In genomic region chr10:33008499-33009243, GRCh38 we compare ENCODE assay signal across 9 cellular contexts. TPM values are rescaled to one million over a fixed set of nuclear protein-coding genes. Genes with fewer than 3 reads are reported as not detected.
DNase-seq lines count a peak whose midpoint lies in the region; ATAC-seq and TF ChIP-seq lines count a peak whose summit lies in the region.
"Had no signal": no experiment of that assay in that cellular context is flagged by ENCODE, and none has a peak within 500 bp of the region (broad histone marks: within the 10 kb centered on the region; RNA-seq: fewer than 3 reads in every experiment).

No MANE protein-coding gene starts in this region.

- H3K9me3 Mint-ChIP-seq in endodermal cell, result no peaks in the 10 kb centered on the region

- peak; percentile 98 for TF ChIP-seq CTCF in endodermal cell (conservative IDR thresholded peaks at IDR 0.05)

- H3K4me1 ChIP-seq in endodermal cell (ENCODE audit: control insufficient read depth, insufficient read depth, low read length) (peaks cover 3% of the 10 kb centered on the region), mucosa of rectum (ENCODE audit: control insufficient read depth in 2 of 2, insufficient read depth in 2 of 2, low read length in 2 of 2) (peaks cover 10 to 15% of the 10 kb centered on the region in 2 donors)

- DNase-seq in NCI-H187 (lab: John Stamatoyannopoulos, UW) (peak; percentile 13 to 19), NCI-H187 treated with DMSO at 0.1 percent for 48 hours (lab: John Stamatoyannopoulos, UW) (no peak), NCI-H82 treated with DMSO at 0.1 percent for 48 hours (lab: John Stamatoyannopoulos, UW; ENCODE audit: unreplicated experiment) (peak; percentile 35), endodermal cell (peak; percentile 84)
- peak; percentile 29 to 38 for DNase-seq in activated CD8-positive, alpha-beta memory T cell treated with anti-CD3 and anti-CD28 coated beads for 1 hour (ENCODE audit: extremely low read depth in 1 of 2, low read depth in 1 of 2)
- peak; percentile 55 for DNase-seq in stimulated activated naive CD4-positive, alpha-beta T cell treated with Interleukin-2 at 50 U/mL for 16 hours (lab: John Stamatoyannopoulos, UW)

- H3K27ac ChIP-seq in endodermal cell (ENCODE audit: low read depth, low read length), result no peak overlapping the region
- H3K27ac ChIP-seq in mucosa of rectum (ENCODE audit: low read depth in 2 of 2, low read length in 2 of 2), result no peak overlapping the region
- H3K27ac ChIP-seq: BLaER1 treated with 17β-estradiol and CSF1 and Interleukin-3, amounts not matched to agents 10 nM and 100 nM had no signal

- no peak overlapping the region for H3K4me3 Mint-ChIP-seq in endodermal cell

- no peak overlapping the region for H3K27ac Mint-ChIP-seq in endodermal cell

- H3K4me3 ChIP-seq in endodermal cell (ENCODE audit: low read length) (no peak overlapping the region), mucosa of rectum (ENCODE audit: low read length in 2 of 2) (peak overlapping the region; percentile 20 to 59)
- H3K4me3 ChIP-seq: BLaER1 treated with 17β-estradiol and CSF1 and Interleukin-3, amounts not matched to agents 10 nM and 100 nM had no signal

- H3K27me3 Mint-ChIP-seq in endodermal cell (ENCODE audit: insufficient read depth), result no peaks in the 10 kb centered on the region

- H3K36me3 Mint-ChIP-seq in endodermal cell (ENCODE audit: low read depth), result no peaks in the 10 kb centered on the region

- 34 to 36% methylated on average over 8 to 9 of the region's 9 CpGs for WGBS in endodermal cell (ENCODE audit: insufficient coverage in 1 of 2, insufficient read length in 1 of 2), 2 experiments

- H3K36me3 ChIP-seq in endodermal cell (ENCODE audit: control insufficient read depth, insufficient read depth, low read length) (no peaks in the 10 kb centered on the region), mucosa of rectum (ENCODE audit: control insufficient read depth in 2 of 2, insufficient read depth in 2 of 2, low read length in 2 of 2) (no peaks in the 10 kb centered on the region)
- H3K36me3 ChIP-seq: BLaER1 treated with 17β-estradiol and CSF1 and Interleukin-3, amounts not matched to agents 10 nM and 100 nM had no signal

- peak; percentile 53 for ATAC-seq in HG03571 (IDR thresholded peaks at IDR 0.05; ENCODE audit: unreplicated experiment)

- H3K9ac ChIP-seq in endodermal cell (ENCODE audit: extremely low read depth, low read length, poor library complexity, severe bottlenecking) (no peak overlapping the region), mucosa of rectum (ENCODE audit: low read depth in 1 of 2, low read length in 2 of 2) (peak overlapping the region in 1 of 2 donors; percentile 41)
- H3K9ac ChIP-seq: BLaER1 treated with 17β-estradiol and CSF1 and Interleukin-3, amounts not matched to agents 10 nM and 100 nM had no signal

- H3K9me3 ChIP-seq in endodermal cell (ENCODE audit: control insufficient read depth, low read length) (no peaks in the 10 kb centered on the region), mucosa of rectum (ENCODE audit: control insufficient read depth in 2 of 2, low read length in 2 of 2) (no peaks in the 10 kb centered on the region)
- H3K9me3 ChIP-seq: BLaER1 treated with 17β-estradiol and CSF1 and Interleukin-3, amounts not matched to agents 10 nM and 100 nM had no signal

- peaks cover 15% of the 10 kb centered on the region for H3K4me1 Mint-ChIP-seq in endodermal cell

- H3K27me3 ChIP-seq in endodermal cell (ENCODE audit: control insufficient read depth, insufficient read depth, low read length, poor library complexity, severe bottlenecking) (no peaks in the 10 kb centered on the region), mucosa of rectum (ENCODE audit: control insufficient read depth in 2 of 2, insufficient read depth in 2 of 2, low read length in 2 of 2) (no peaks in the 10 kb centered on the region)

RNA-seq across cellular contexts. Expression of gene ITGB1, which starts 50.6 kb away (rescaled TPM):
- 100 to 1,000 TPM; 239 to 285 TPM for total RNA-seq in endodermal cell
- 324 TPM for polyA plus RNA-seq in endodermal cell (2013, experiment 1 of 2)
- polyA plus RNA-seq in endodermal cell (2013, experiment 2 of 2), result 351 TPM
